Comparison of ENCODE assay signal across 28 cellular contexts in genomic region chr6:74871757-74872156, GRCh38.
DNase-seq lines count a peak whose midpoint lies in the region; ATAC-seq and TF ChIP-seq lines count a peak whose summit lies in the region.
"Had no signal": no experiment of that assay in that cellular context is flagged by ENCODE, and none has a peak within 500 bp of the region (broad histone marks: within the 10 kb centered on the region; RNA-seq: fewer than 3 reads in every experiment).

No MANE protein-coding gene starts in this region.

- no peak overlapping the region for H3K4me3 ChIP-seq in PC-3 (ENCODE audit: low read length)
- H3K4me3 ChIP-seq: cardiac muscle cell, dorsolateral prefrontal cortex, esophagus squamous epithelium, right lobe of liver, upper lobe of right lung had no signal

- ATAC-seq in PC-3 (no peak), HG03139 (IDR thresholded peaks at IDR 0.05; ENCODE audit: unreplicated experiment) (no peak)
- ATAC-seq: activated T-cell treated with anti-CD3 and anti-CD28 coated beads, Interleukin-2, amount 50 U/mL, for 4 hours; right lobe of liver; upper lobe of right lung had no signal

- no peaks in the 10 kb centered on the region for H3K27me3 Mint-ChIP-seq in chondrocyte (ENCODE audit: low read depth)
- peaks cover 2% of the 10 kb centered on the region for H3K27me3 Mint-ChIP-seq in HFFc6 (ENCODE audit: insufficient read depth)
- H3K27me3 Mint-ChIP-seq: activated B cell treated with CpG ODN at 0.5 μM for 24 hours; activated CD4-positive, alpha-beta memory T cell treated with anti-CD3 and anti-CD28 coated beads, Interleukin-2, amount 10 ng/mL, durations not matched to agents 7 days and 5 days; activated naive CD4-positive, alpha-beta T cell treated with anti-CD3 and anti-CD28 coated beads, Interleukin-2, amount 50 U/mL, for 24 hours; CD4-positive, alpha-beta T cell had no signal

- H3K27ac Mint-ChIP-seq in chondrocyte (ENCODE audit: unreplicated experiment) (peak overlapping the region; percentile 95), HFFc6 (no peak overlapping the region)
- H3K27ac Mint-ChIP-seq: activated B cell treated with CpG ODN at 0.5 μM for 24 hours; activated CD4-positive, alpha-beta memory T cell treated with anti-CD3 and anti-CD28 coated beads, Interleukin-2, amount 10 ng/mL, durations not matched to agents 7 days and 5 days; activated naive CD4-positive, alpha-beta T cell treated with anti-CD3 and anti-CD28 coated beads, Interleukin-2, amount 50 U/mL, for 24 hours; CD4-positive, alpha-beta T cell; T-helper 1 cell treated with Interleukin-12 subunit alpha and Interleukin-12 subunit beta and Interleukin-4 antibody, amounts not matched to agents 30 μg/mL and 1 μg/mL, for 36 hours had no signal

- DNase-seq in EH (ENCODE audit: low read depth) = peak; percentile 51
- peak; percentile 43 for DNase-seq in PC-3
- DNase-seq in chondrocyte (ENCODE audit: low spot score) = no peak
- peak; percentile 78 for DNase-seq in kidney tubule cell (ENCODE audit: low spot score)
- no peak for DNase-seq in NCI-H69 (lab: John Stamatoyannopoulos, UW)
- DNase-seq in NCI-H774 (lab: John Stamatoyannopoulos, UW) = no peak
- no peak for DNase-seq in HFFc6
- DNase-seq: activated B cell treated with CpG ODN at 0.5 μM for 24 hours; activated CD4-positive, alpha-beta memory T cell treated with anti-CD3 and anti-CD28 coated beads, Interleukin-2, amount 10 ng/mL, durations not matched to agents 7 days and 5 days; activated T-cell treated with anti-CD3 and anti-CD28 coated beads, Interleukin-2, amount 50 U/mL, for 4 hours; CD4-positive, alpha-beta T cell; DMS79 treated with DMSO at 0.1 percent for 48 hours; dorsolateral prefrontal cortex; esophagus squamous epithelium; hippocampal formation; KBM-7; NCI-H1092; NCI-H2081 treated with DMSO at 0.1 percent for 48 hours; NCI-H524; right lobe of liver; SIG-M5; upper lobe of right lung had no signal

- H3K4me1 Mint-ChIP-seq in chondrocyte (ENCODE audit: low read depth) = peaks cover 70% of the 10 kb centered on the region
- H3K4me1 Mint-ChIP-seq in HFFc6 (ENCODE audit: low read depth) = no peaks in the 10 kb centered on the region; the same call in 1 of the 2 replicates
- H3K4me1 Mint-ChIP-seq: activated B cell treated with CpG ODN at 0.5 μM for 24 hours; activated CD4-positive, alpha-beta memory T cell treated with anti-CD3 and anti-CD28 coated beads, Interleukin-2, amount 10 ng/mL, durations not matched to agents 7 days and 5 days; activated naive CD4-positive, alpha-beta T cell treated with anti-CD3 and anti-CD28 coated beads, Interleukin-2, amount 50 U/mL, for 24 hours had no signal

- H3K36me3 Mint-ChIP-seq in chondrocyte (ENCODE audit: low read depth) = peaks cover 9% of the 10 kb centered on the region
- no peaks in the 10 kb centered on the region for H3K36me3 Mint-ChIP-seq in HFFc6 (ENCODE audit: low read depth)
- H3K36me3 Mint-ChIP-seq: activated naive CD4-positive, alpha-beta T cell treated with anti-CD3 and anti-CD28 coated beads, Interleukin-2, amount 50 U/mL, for 24 hours had no signal

- no peak overlapping the region for H3K4me2 ChIP-seq in PC-3 (ENCODE audit: low read length)

- POLR2A ChIA-PET in PC-3 (lab: Charles Lee; ENCODE audit: unreplicated experiment) = no interaction called here

- H3K9me3 ChIP-seq in PC-3 (ENCODE audit: low read length) = no peaks in the 10 kb centered on the region
- H3K9me3 ChIP-seq: esophagus squamous epithelium, neutrophil, right lobe of liver, upper lobe of right lung had no signal

- H2AFZ ChIP-seq in PC-3 (ENCODE audit: low read length) = no peak overlapping the region

- H3F3A ChIP-seq in PC-3 (ENCODE audit: low read length, unreplicated experiment) = no peaks in the 10 kb centered on the region

- H3K36me3 ChIP-seq in PC-3 (ENCODE audit: low read depth, low read length) = no peaks in the 10 kb centered on the region
- H3K36me3 ChIP-seq: cardiac muscle cell, esophagus squamous epithelium, neutrophil, right lobe of liver, upper lobe of right lung had no signal

- intact Hi-C loops in PC-3 (cut with micrococcal nuclease) = no loop called here

- no peaks in the 10 kb centered on the region for H3K4me1 ChIP-seq in PC-3 (ENCODE audit: insufficient read depth, low read length)
- H3K4me1 ChIP-seq: right lobe of liver, upper lobe of right lung had no signal

- no peaks in the 10 kb centered on the region for H3K79me2 ChIP-seq in PC-3 (ENCODE audit: low read length)

- no peak overlapping the region for H3K9ac ChIP-seq in PC-3 (ENCODE audit: low read length)

- H3K9me3 Mint-ChIP-seq in chondrocyte (ENCODE audit: low read depth) (peaks cover 11% of the 10 kb centered on the region), HFFc6 (no peaks in the 10 kb centered on the region)

- H3K4me3 Mint-ChIP-seq in chondrocyte (ENCODE audit: unreplicated experiment) = no peak overlapping the region
- no peak overlapping the region for H3K4me3 Mint-ChIP-seq in HFFc6
- H3K4me3 Mint-ChIP-seq: activated B cell treated with CpG ODN at 0.5 μM for 24 hours; activated CD4-positive, alpha-beta memory T cell treated with anti-CD3 and anti-CD28 coated beads, Interleukin-2, amount 10 ng/mL, durations not matched to agents 7 days and 5 days; activated naive CD4-positive, alpha-beta T cell treated with anti-CD3 and anti-CD28 coated beads, Interleukin-2, amount 50 U/mL, for 24 hours; activated T-cell treated with anti-CD3 and anti-CD28 coated beads, Interleukin-2, amount 50 U/mL, for 4 hours; CD4-positive, alpha-beta T cell; T-helper 1 cell treated with Interleukin-12 subunit alpha and Interleukin-12 subunit beta and Interleukin-4 antibody, amounts not matched to agents 30 μg/mL and 1 μg/mL, for 36 hours had no signal

- H3K27me3 ChIP-seq in PC-3 (ENCODE audit: low read length) = no peaks in the 10 kb centered on the region
- H3K27me3 ChIP-seq: cardiac muscle cell, dorsolateral prefrontal cortex, esophagus squamous epithelium, neutrophil, right lobe of liver, upper lobe of right lung had no signal

- TF ChIP-seq CTCF in PC-3 (conservative IDR thresholded peaks at IDR 0.05; ENCODE audit: low read depth, low read length) = no peak
- TF ChIP-seq CTCF in chondrocyte (IDR thresholded peaks at IDR 0.05) = no peak
- TF ChIP-seq CTCF in HFFc6 (IDR thresholded peaks at IDR 0.05) = no peak

- no peaks in the 10 kb centered on the region for H3K9me2 ChIP-seq in PC-3 (replicated peaks; ENCODE audit: low read length)

- CTCF ChIA-PET in PC-3 (lab: Charles Lee) = no interaction called here

- BruUV-seq in PC-3 (replicated peaks; lab: Mats Ljungman, UMichigan) = no TSS peak

- H4K20me1 ChIP-seq in PC-3 (ENCODE audit: low read length) = no peaks in the 10 kb centered on the region

- H3K27ac ChIP-seq in PC-3 (ENCODE audit: low read length) = no peak overlapping the region
- H3K27ac ChIP-seq: cardiac muscle cell, dorsolateral prefrontal cortex, esophagus squamous epithelium, HL-60, neutrophil, right lobe of liver, upper lobe of right lung had no signal

Comparison
In these comparisons a context has a peak if more than half of its experiments do, and no peak if none do; other contexts are left out.
1. DNase-seq: peak in EH (single experiment), PC-3 (single experiment) and kidney tubule cell (single experiment); none in chondrocyte (single experiment), NCI-H69 (single experiment), NCI-H774 (single experiment) and HFFc6 (single experiment).